ENCODE assay signal across 14 cellular contexts in the genomic region with DNA sequence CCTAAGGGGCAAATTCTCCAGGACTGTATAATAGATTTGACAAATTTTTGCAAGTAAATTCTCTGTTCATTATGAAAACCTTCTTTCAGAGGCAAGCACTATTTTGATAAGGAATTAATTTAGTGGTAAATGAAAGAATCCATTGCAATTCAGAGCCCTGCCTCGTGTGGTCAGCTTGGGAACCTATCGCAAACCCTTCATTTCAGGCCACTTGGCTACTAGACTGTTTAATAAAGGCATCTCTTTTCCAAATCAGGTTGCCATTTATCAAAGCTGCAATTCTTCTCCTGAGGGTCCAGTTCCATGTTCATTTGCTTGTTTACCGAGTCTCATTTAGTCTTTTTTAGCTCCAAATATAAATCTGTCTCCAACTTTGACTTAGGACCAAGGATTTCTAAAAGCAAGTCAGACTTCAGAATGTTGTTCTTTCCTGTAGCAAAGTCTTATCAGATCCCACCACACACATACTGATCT. TPM values are rescaled to one million over a fixed set of nuclear protein-coding genes. Genes with fewer than 3 reads are reported as not detected.
DNase-seq lines count a peak whose midpoint lies in the region; ATAC-seq and TF ChIP-seq lines count a peak whose summit lies in the region.
"Had no signal": no experiment of that assay in that cellular context is flagged by ENCODE, and none has a peak within 500 bp of the region (broad histone marks: within the 10 kb centered on the region; RNA-seq: fewer than 3 reads in every experiment).

No MANE protein-coding gene starts in this region.

- H3K4me1 Mint-ChIP-seq in activated naive CD8-positive, alpha-beta T cell treated with anti-CD3 and anti-CD28 coated beads for 36 hours = peaks cover 7% of the 10 kb centered on the region

- H3K4me3 ChIP-seq in ACC112 (ENCODE audit: low read depth, low read length) = peak overlapping the region; percentile 5; the same call in 1 of the 2 replicates
- H3K4me3 ChIP-seq in RWPE2 (ENCODE audit: severe bottlenecking) = no peak overlapping the region
- H3K4me3 ChIP-seq in esophagus squamous epithelium = no peak overlapping the region
- H3K4me3 ChIP-seq in osteoblast (ENCODE audit: insufficient read depth, low read length) = peak overlapping the region; percentile 35

- H3K79me2 ChIP-seq in ACC112 (ENCODE audit: control insufficient read depth, insufficient read depth, low read length, unreplicated experiment) (no peaks in the 10 kb centered on the region), osteoblast (ENCODE audit: insufficient read depth, low read length) (no peaks in the 10 kb centered on the region)

- peaks cover 17% of the 10 kb centered on the region for H3K27me3 Mint-ChIP-seq in activated naive CD8-positive, alpha-beta T cell treated with anti-CD3 and anti-CD28 coated beads for 36 hours

- no peaks in the 10 kb centered on the region for H3K36me3 ChIP-seq in ACC112 (ENCODE audit: insufficient read depth, low read length)
- no peaks in the 10 kb centered on the region for H3K36me3 ChIP-seq in RWPE2 (ENCODE audit: low read depth)
- H3K36me3 ChIP-seq in esophagus squamous epithelium = no peaks in the 10 kb centered on the region
- no peaks in the 10 kb centered on the region for H3K36me3 ChIP-seq in osteoblast (ENCODE audit: insufficient read depth, low read length)

- no peak overlapping the region for H2AFZ ChIP-seq in ACC112 (ENCODE audit: low read length, unreplicated experiment)
- H2AFZ ChIP-seq in osteoblast (ENCODE audit: low read length) = no peak overlapping the region

- no peak overlapping the region for H3K27ac Mint-ChIP-seq in activated naive CD8-positive, alpha-beta T cell treated with anti-CD3 and anti-CD28 coated beads for 36 hours

- no peak for TF ChIP-seq POLR2A in esophagus squamous epithelium (IDR thresholded peaks at IDR 0.05)

- TF ChIP-seq CTCF in RWPE2 (IDR thresholded peaks at IDR 0.05; ENCODE audit: poor library complexity, severe bottlenecking) (no peak), esophagus squamous epithelium (IDR thresholded peaks at IDR 0.05) (peak in 1 of 6 experiments; percentile 10), osteoblast (IDR thresholded peaks at IDR 0.05; ENCODE audit: extremely low read depth, low read depth, low read length) (peak; percentile 28)

- H3K27ac ChIP-seq in ACC112 (ENCODE audit: low read depth, low read length) (peak overlapping the region; percentile 83), RWPE2 (ENCODE audit: poor library complexity, severe bottlenecking) (peak overlapping the region; percentile 92), esophagus squamous epithelium (peak overlapping the region in 3 of 4 donors; percentile 37 to 79 (median 72)), osteoblast (ENCODE audit: low read depth, low read length) (peak overlapping the region; percentile 82)

- no peaks in the 10 kb centered on the region for H3K36me3 Mint-ChIP-seq in activated naive CD8-positive, alpha-beta T cell treated with anti-CD3 and anti-CD28 coated beads for 36 hours

- H3K9me3 Mint-ChIP-seq in activated naive CD8-positive, alpha-beta T cell treated with anti-CD3 and anti-CD28 coated beads for 36 hours = peaks cover 9% of the 10 kb centered on the region

- H4K20me1 ChIP-seq in osteoblast (ENCODE audit: insufficient read depth, low read length) = no peaks in the 10 kb centered on the region

- H3K4me2 ChIP-seq in osteoblast (ENCODE audit: insufficient read depth, low read length) = peak overlapping the region; percentile 59

- intact Hi-C loops in esophagus squamous epithelium (cut with DNase I) = no loop called here

- H3K27me3 ChIP-seq in ACC112 (ENCODE audit: insufficient read depth, low read length) (no peaks in the 10 kb centered on the region), RWPE2 (ENCODE audit: insufficient read depth, poor library complexity, severe bottlenecking) (no peaks in the 10 kb centered on the region), esophagus squamous epithelium (no peaks in the 10 kb centered on the region), osteoblast (ENCODE audit: insufficient read depth, low read length) (no peaks in the 10 kb centered on the region)

- H3K4me3 Mint-ChIP-seq in activated naive CD8-positive, alpha-beta T cell treated with anti-CD3 and anti-CD28 coated beads for 36 hours = no peak overlapping the region

- ATAC-seq in RWPE2 (ENCODE audit: low read depth) = no peak
- ATAC-seq in HG03097 (IDR thresholded peaks at IDR 0.05; ENCODE audit: low FRiP score, unreplicated experiment) = no peak

- H3K4me1 ChIP-seq in ACC112 (ENCODE audit: control insufficient read depth, insufficient read depth, low read length, unreplicated experiment) = peaks cover 51% of the 10 kb centered on the region
- peaks cover 42% of the 10 kb centered on the region for H3K4me1 ChIP-seq in RWPE2 (ENCODE audit: insufficient read depth, poor library complexity, severe bottlenecking)
- peaks cover 34 to 66% (median 38%) of the 10 kb centered on the region in 3 donors for H3K4me1 ChIP-seq in esophagus squamous epithelium
- H3K4me1 ChIP-seq in osteoblast (ENCODE audit: insufficient read depth, low read length) = peaks cover 42% of the 10 kb centered on the region

- H3K9me3 ChIP-seq in RWPE2 (ENCODE audit: severe bottlenecking) (peaks cover 6% of the 10 kb centered on the region), esophagus squamous epithelium (peaks cover 0 to 8% (median 0%) of the 10 kb centered on the region in 3 donors), osteoblast (ENCODE audit: low read depth, low read length) (no peaks in the 10 kb centered on the region)

- WGBS in esophagus squamous epithelium, 2 donors = 45 to 72% methylated on average over 3 of the region's 3 CpGs

- DNase-seq in RWPE2 (ENCODE audit: low spot score) (no peak), esophagus squamous epithelium (lab: John Stamatoyannopoulos, UW) (no peak), osteoblast (ENCODE audit: insufficient read length, low spot score, missing footprints) (no peak), NCI-H748 (lab: John Stamatoyannopoulos, UW; ENCODE audit: unreplicated experiment) (no peak), iPS-NIHi11 (ENCODE audit: low spot score) (no peak)
- DNase-seq in activated naive CD8-positive, alpha-beta T cell treated with anti-CD3 and anti-CD28 coated beads for 36 hours = no peak
- DNase-seq: activated CD4-positive, alpha-beta T cell treated with anti-CD3 and anti-CD28 coated beads, Interleukin-2, amount 50 U/mL, for 1 hour; activated gamma-delta T cell; AML-193; NCI-H1048; NCI-H524 treated with DMSO at 0.1 percent for 48 hours; stimulated activated CD4-positive, alpha-beta T cell treated with anti-CD3 and anti-CD28 coated beads, Interleukin-2, amount 100 ng/mL, for 48 hours had no signal

RNA-seq across cellular contexts. Expression of gene PPP1R3C, which starts 28.4 kb away (rescaled TPM):
- 10 to 100 TPM in 3 of 4 donors, 1 to 10 TPM in 1; 8.8 to 70.8 (median 47.9) TPM for total RNA-seq in esophagus squamous epithelium
- total RNA-seq in osteoblast = 73.4 and 87.9 TPM in 2 replicates
- under 1 TPM; 0.25 to 0.36 TPM for total RNA-seq in activated naive CD8-positive, alpha-beta T cell treated with anti-CD3 and anti-CD28 coated beads for 36 hours

Comparison
In these comparisons a context has a peak if more than half of its experiments do, and no peak if none do; other contexts are left out.
1. H3K4me3 ChIP-seq: peak in ACC112 (single experiment) and osteoblast (single experiment); none in RWPE2 (single experiment) and esophagus squamous epithelium (0 of 4).
2. RNA of gene PPP1R3C, which starts 28.4 kb away (total RNA-seq): 73.4 to 87.9 TPM in osteoblast and 8.8 to 70.8 TPM in esophagus squamous epithelium; 0.25 to 0.36 TPM in activated naive CD8-positive, alpha-beta T cell treated with anti-CD3 and anti-CD28 coated beads for 36 hours; every median in the first group is over 4 times any median in the second.
3. Peak in every context shown above with its lines, with median percentiles within 50 percentile points of each other: H3K27ac ChIP-seq.